Comparison of ENCODE assay signal across 8 cellular contexts in genomic region chr4:14749910-14750309, GRCh38.
DNase-seq lines count a peak whose midpoint lies in the region; ATAC-seq and TF ChIP-seq lines count a peak whose summit lies in the region.

No MANE protein-coding gene starts in this region.

- H3K27ac ChIP-seq in mammary epithelial cell (ENCODE audit: insufficient read depth, low read depth, low read length) (no peak overlapping the region), uterus (no peak overlapping the region)

- H3K9ac ChIP-seq in mammary epithelial cell (ENCODE audit: insufficient read depth, low read length): no peak overlapping the region

- no peak for TF ChIP-seq POLR2A in uterus (IDR thresholded peaks at IDR 0.05)

- H3K4me1 ChIP-seq in mammary epithelial cell (ENCODE audit: insufficient read depth, low read length): no peaks in the 10 kb centered on the region
- H3K4me1 ChIP-seq in mucosa of descending colon (ENCODE audit: low read depth): no peaks in the 10 kb centered on the region
- no peaks in the 10 kb centered on the region for H3K4me1 ChIP-seq in uterus

- no peaks in the 10 kb centered on the region for H3K27me3 ChIP-seq in mammary epithelial cell (ENCODE audit: insufficient read depth, low read length)
- H3K27me3 ChIP-seq in uterus: no peaks in the 10 kb centered on the region

- peak; percentile 91 for ATAC-seq in Right ventricle myocardium inferior
- peak; percentile 77 for ATAC-seq in mucosa of descending colon

- intact Hi-C loops in Right ventricle myocardium inferior (cut with DNase I) (loop anchor here (5.0 kb wide), 1 partner anchor 252 kb away; the partner anchor contains the start of gene CPEB2), cardiac septum (cut with DNase I) (no loop called here), mammary epithelial cell (cut with micrococcal nuclease) (loop anchor here (1.0 to 10.0 kb wide), 4 partner anchors 252 to 1095 kb away; partner anchors contain the start of gene CPEB2), mucosa of descending colon (cut with DNase I, micrococcal nuclease) (no loop called here), uterus (cut with DNase I; ENCODE audit: low total_unique reads) (no loop called here)

- BruUV-seq in mammary epithelial cell (replicated peaks; lab: Mats Ljungman, UMichigan): no TSS peak

- no peak overlapping the region for H3K4me3 ChIP-seq in mammary epithelial cell (replicated peaks in 1 of 3; ENCODE audit: insufficient read depth in 1 of 3, low read depth in 2 of 3, low read length in 3 of 3)
- H3K4me3 ChIP-seq in mucosa of descending colon: no peak overlapping the region
- no peak overlapping the region for H3K4me3 ChIP-seq in uterus

- peak; percentile 41 to 76 for TF ChIP-seq CTCF in mammary epithelial cell (conservative IDR thresholded peaks at IDR 0.05 in 1 of 2, IDR thresholded peaks at IDR 0.05 in 1 of 2; ENCODE audit: extremely low read depth in 1 of 2, insufficient read depth in 1 of 2, low read depth in 1 of 2, low read length in 2 of 2)
- no peak for TF ChIP-seq CTCF in mucosa of descending colon (IDR thresholded peaks at IDR 0.05)
- peak in 2 of 4 experiments; percentile 4 to 11 for TF ChIP-seq CTCF in uterus (IDR thresholded peaks at IDR 0.05)

- in situ Hi-C loops in mammary epithelial cell (cut with MboI; ENCODE audit: low sequenced_read_pairs in 2 of 2): loop anchor here in 1 of 2 donors (25.0 kb wide), 1 partner anchor 412 kb away; no protein-coding TSS in a partner anchor

- H3K79me2 ChIP-seq in mammary epithelial cell (ENCODE audit: insufficient read depth, low read length): no peaks in the 10 kb centered on the region

- H3K36me3 ChIP-seq in mammary epithelial cell (ENCODE audit: insufficient read depth, low read length) (no peaks in the 10 kb centered on the region), mucosa of descending colon (ENCODE audit: low read depth) (no peaks in the 10 kb centered on the region), uterus (no peaks in the 10 kb centered on the region)

- H2AFZ ChIP-seq in mammary epithelial cell (ENCODE audit: low read depth, low read length): no peak overlapping the region

- H3K4me2 ChIP-seq in mammary epithelial cell (ENCODE audit: insufficient read depth, low read depth, low read length): no peak overlapping the region

- CTCF ChIA-PET in mammary epithelial cell (lab: Charles Lee; ENCODE audit: low non-redundant PET): interaction anchor here (0.5 to 1.0 kb wide), 5 partner anchors 122 to 485 kb away, joined by 3 to 8 read pairs (median 3); no protein-coding TSS in a partner anchor

- dilution Hi-C loops in mammary epithelial cell (cut with HindIII; ENCODE audit: low sequenced_read_pairs): no loop called here

- H3K9me3 ChIP-seq in mammary epithelial cell (replicated peaks; ENCODE audit: insufficient read depth, low read length): peaks cover 12% of the 10 kb centered on the region
- H3K9me3 ChIP-seq in mucosa of descending colon: peaks cover 7% of the 10 kb centered on the region
- no peaks in the 10 kb centered on the region for H3K9me3 ChIP-seq in uterus

- DNase-seq in Right ventricle myocardium inferior (ENCODE audit: missing footprints) (no peak), cardiac septum (ENCODE audit: low spot score) (no peak), NAMALWA (ENCODE audit: low spot score) (peak; percentile 6), mammary epithelial cell (peak; percentile 47), mucosa of descending colon (peak in 2 of 3 donors; percentile 50 to 61), uterus (no peak), 8988T (no peak)
- DNase-seq in activated CD8-positive, alpha-beta memory T cell treated with anti-CD3 and anti-CD28 coated beads for 24 hours: no peak

- WGBS in mammary epithelial cell (ENCODE audit: low coverage, missing lambda C conversion rate): 52% methylated on average over 2 of the region's 2 CpGs

- no peaks in the 10 kb centered on the region for H4K20me1 ChIP-seq in mammary epithelial cell (ENCODE audit: insufficient read depth, low read length)

Comparison
In these comparisons a context has a peak if more than half of its experiments do, and no peak if none do; other contexts are left out.
1. intact Hi-C loops: an anchor here in Right ventricle myocardium inferior (5.0 kb wide) and mammary epithelial cell (1.0 to 10.0 kb wide); none called in cardiac septum, mucosa of descending colon and uterus.
2. DNase-seq: peak in NAMALWA (single experiment), mammary epithelial cell (single experiment) and mucosa of descending colon (2 of 3); none in Right ventricle myocardium inferior (single experiment), cardiac septum (single experiment), uterus (0 of 2), 8988T (single experiment) and activated CD8-positive, alpha-beta memory T cell treated with anti-CD3 and anti-CD28 coated beads for 24 hours (single experiment).